ENCODE assay signal across 28 cellular contexts in genomic region chr2:25387479-25388449, GRCh38. TPM values are rescaled to one million over a fixed set of nuclear protein-coding genes. Genes with fewer than 3 reads are reported as not detected.
DNase-seq lines count a peak whose midpoint lies in the region; ATAC-seq, FAIRE-seq and TF ChIP-seq lines count a peak whose summit lies in the region.
"Had no signal": no experiment of that assay in that cellular context is flagged by ENCODE, and none has a peak within 500 bp of the region (broad histone marks: within the 10 kb centered on the region; RNA-seq: fewer than 3 reads in every experiment).

No MANE protein-coding gene starts in this region.

- H3K4me3 ChIP-seq in OCI-LY7 (ENCODE audit: low read depth, low read length, poor library complexity, severe bottlenecking): peak overlapping the region; percentile 6
- H3K4me3 ChIP-seq in kidney (ENCODE audit: low read length in 2 of 2): no peak overlapping the region
- H3K4me3 ChIP-seq: heart right ventricle, K562, ovary, right atrium auricular region, testis had no signal

- no peaks in the 10 kb centered on the region for H3K9me3 Mint-ChIP-seq in activated CD8-positive, alpha-beta memory T cell treated with anti-CD3 and anti-CD28 coated beads, Interleukin-2, amount 10 ng/mL, durations not matched to agents 7 days and 5 days (ENCODE audit: low read depth)
- peaks cover 0 to 4% of the 10 kb centered on the region in 2 donors for H3K9me3 Mint-ChIP-seq in stimulated activated naive B cell treated with anti-CD40 and anti-IgM and Interleukin-4, amounts not matched to agents 10 μg/mL and 1 μg/mL and 100 μg/mL, for 72 hours
- H3K9me3 Mint-ChIP-seq: naive thymus-derived CD8-positive, alpha-beta T cell; T-cell had no signal

- DNase-seq in activated CD8-positive, alpha-beta memory T cell treated with anti-CD3 and anti-CD28 coated beads, Interleukin-2, amount 10 ng/mL, durations not matched to agents 7 days and 5 days: peak; percentile 35
- DNase-seq in activated CD8-positive, alpha-beta memory T cell treated with anti-CD3 and anti-CD28 coated beads, Interleukin-2, amount 50 U/mL, for 4 hours: no peak
- DNase-seq in OCI-LY7 (ENCODE audit: low spot score) (no peak), kidney (peak; percentile 53), SKM-1 treated with dmso at 0.1 percent for 144 hours (lab: John Stamatoyannopoulos, UW; ENCODE audit: unreplicated experiment) (no peak), H4 (ENCODE audit: low spot score) (no peak), DMS53 treated with DMSO at 0.1 percent for 48 hours (lab: John Stamatoyannopoulos, UW; ENCODE audit: unreplicated experiment) (no peak)
- no peak for DNase-seq in stimulated activated naive B cell treated with anti-CD40 and anti-IgM and Interleukin-4, amounts not matched to agents 10 μg/mL and 1 μg/mL and 100 μg/mL, for 72 hours
- DNase-seq: activated CD4-positive, alpha-beta T cell treated with anti-CD3 and anti-CD28 coated beads, Interleukin-2, amount 50 U/mL, for 48 hours; activated T-cell treated with anti-CD3 and anti-CD28 coated beads, Interleukin-2, amount 50 U/mL, for 1 hour; amniotic stem cell; effector CD4-positive, alpha-beta T cell; erythroblast; foreskin fibroblast; heart right ventricle; left cardiac atrium; MM.1S; NCI-H1417 treated with DMSO at 0.1 percent for 48 hours; NCI-H2081 treated with DMSO at 0.1 percent for 48 hours; NCI-H774; SIG-M5; T-cell; testis had no signal

- H3K4me1 Mint-ChIP-seq in activated CD8-positive, alpha-beta memory T cell treated with anti-CD3 and anti-CD28 coated beads, Interleukin-2, amount 10 ng/mL, durations not matched to agents 7 days and 5 days: peaks cover 17% of the 10 kb centered on the region
- H3K4me1 Mint-ChIP-seq in stimulated activated naive B cell treated with anti-CD40 and anti-IgM and Interleukin-4, amounts not matched to agents 10 μg/mL and 1 μg/mL and 100 μg/mL, for 72 hours: peaks cover 11 to 17% of the 10 kb centered on the region in 2 donors

- H3K9me3 ChIP-seq in OCI-LY7 (ENCODE audit: low read length) (no peaks in the 10 kb centered on the region; the same call in 1 of the 2 replicates), kidney (ENCODE audit: control insufficient read depth in 1 of 2, low read length in 2 of 2) (no peaks in the 10 kb centered on the region)
- H3K9me3 ChIP-seq: heart right ventricle, ovary, right atrium auricular region, testis had no signal

- CTCF ChIA-PET in activated CD8-positive, alpha-beta memory T cell treated with anti-CD3 and anti-CD28 coated beads, Interleukin-2, amount 10 ng/mL, durations not matched to agents 7 days and 5 days (lab: Charles Lee): interaction anchor here (0.9 to 1.3 kb wide), 2 partner anchors 11 to 26 kb away, joined by 3 to 8 read pairs; no protein-coding TSS in a partner anchor
- CTCF ChIA-PET in OCI-LY7 (lab: Charles Lee; ENCODE audit: unreplicated experiment): no interaction called here

- no peak for FAIRE-seq in kidney (lab: Jason Lieb, UNC)
- FAIRE-seq: D721Med, K562 had no signal

- intact Hi-C loops in OCI-LY7 (cut with micrococcal nuclease; ENCODE audit: unreplicated experiment) (no loop called here), kidney (cut with DNase I) (no loop called here)

- H4K20me1 ChIP-seq in OCI-LY7 (ENCODE audit: insufficient read depth, low read length): no peaks in the 10 kb centered on the region

- POLR2A ChIA-PET in OCI-LY7 (lab: Charles Lee): interaction anchor here (0.6 to 1.5 kb wide), 2 partner anchors 10 to 21 kb away, joined by 5 to 6 read pairs; no protein-coding TSS in a partner anchor

- H3K27me3 Mint-ChIP-seq in activated CD8-positive, alpha-beta memory T cell treated with anti-CD3 and anti-CD28 coated beads, Interleukin-2, amount 10 ng/mL, durations not matched to agents 7 days and 5 days: no peaks in the 10 kb centered on the region
- no peaks in the 10 kb centered on the region for H3K27me3 Mint-ChIP-seq in stimulated activated naive B cell treated with anti-CD40 and anti-IgM and Interleukin-4, amounts not matched to agents 10 μg/mL and 1 μg/mL and 100 μg/mL, for 72 hours
- H3K27me3 Mint-ChIP-seq: naive thymus-derived CD8-positive, alpha-beta T cell; T-cell had no signal

- H3K9me2 ChIP-seq in OCI-LY7 (ENCODE audit: insufficient read depth, low read length): no peaks in the 10 kb centered on the region

- H3K27ac ChIP-seq in OCI-LY7 (ENCODE audit: low read depth, low read length, poor library complexity, severe bottlenecking) (peak overlapping the region; percentile 28), kidney (ENCODE audit: low read depth in 2 of 2, low read length in 2 of 2) (no peak overlapping the region)
- H3K27ac ChIP-seq: heart right ventricle, ovary, right atrium auricular region, testis had no signal

- H3K9ac ChIP-seq in kidney (ENCODE audit: low read length in 2 of 2): no peak overlapping the region

- H3K4me2 ChIP-seq in OCI-LY7 (ENCODE audit: low read length): peak overlapping the region; percentile 46

- TF ChIP-seq CTCF in OCI-LY7 (conservative IDR thresholded peaks at IDR 0.05; ENCODE audit: low read length): no peak
- no peak for TF ChIP-seq CTCF in kidney (IDR thresholded peaks at IDR 0.05; ENCODE audit: borderline replicate concordance, extremely low read depth, insufficient read depth)

- no peak for ATAC-seq in activated CD8-positive, alpha-beta memory T cell treated with anti-CD3 and anti-CD28 coated beads, Interleukin-2, amount 10 ng/mL, durations not matched to agents 7 days and 5 days
- ATAC-seq in stimulated activated naive B cell treated with anti-CD40 and anti-IgM and Interleukin-4, amounts not matched to agents 10 μg/mL and 1 μg/mL and 100 μg/mL, for 72 hours (replicated peaks): no peak
- ATAC-seq: heart right ventricle; K562; left cardiac atrium; naive thymus-derived CD8-positive, alpha-beta T cell had no signal

- no peak overlapping the region for H3K4me3 Mint-ChIP-seq in activated CD8-positive, alpha-beta memory T cell treated with anti-CD3 and anti-CD28 coated beads, Interleukin-2, amount 10 ng/mL, durations not matched to agents 7 days and 5 days
- peak overlapping the region in 1 of 2 donors; percentile 6 for H3K4me3 Mint-ChIP-seq in stimulated activated naive B cell treated with anti-CD40 and anti-IgM and Interleukin-4, amounts not matched to agents 10 μg/mL and 1 μg/mL and 100 μg/mL, for 72 hours
- H3K4me3 Mint-ChIP-seq: naive thymus-derived CD8-positive, alpha-beta T cell had no signal

- H3K36me3 ChIP-seq in OCI-LY7 (ENCODE audit: insufficient read depth, low read length): no peaks in the 10 kb centered on the region
- peaks cover 0 to 5% of the 10 kb centered on the region in 2 donors for H3K36me3 ChIP-seq in kidney (ENCODE audit: control insufficient read depth in 1 of 2, insufficient read depth in 2 of 2, low read length in 2 of 2)
- H3K36me3 ChIP-seq: ovary, right atrium auricular region had no signal

- peak overlapping the region; percentile 23 for H3K27ac Mint-ChIP-seq in activated CD8-positive, alpha-beta memory T cell treated with anti-CD3 and anti-CD28 coated beads, Interleukin-2, amount 10 ng/mL, durations not matched to agents 7 days and 5 days
- H3K27ac Mint-ChIP-seq in stimulated activated naive B cell treated with anti-CD40 and anti-IgM and Interleukin-4, amounts not matched to agents 10 μg/mL and 1 μg/mL and 100 μg/mL, for 72 hours: peak overlapping the region; percentile 63

- H3K79me2 ChIP-seq in OCI-LY7 (ENCODE audit: insufficient read depth, low read depth, low read length): no peaks in the 10 kb centered on the region

- no TSS peak for BruUV-seq in OCI-LY7 (replicated peaks; lab: Mats Ljungman, UMichigan)

- peak overlapping the region; percentile 23; the same call in 1 of the 2 replicates for H2AFZ ChIP-seq in OCI-LY7 (ENCODE audit: low read length)

- H3K4me1 ChIP-seq in OCI-LY7 (ENCODE audit: insufficient read depth, low read length, poor library complexity, severe bottlenecking) (peaks cover 15% of the 10 kb centered on the region), kidney (ENCODE audit: control insufficient read depth in 1 of 2, insufficient read depth in 1 of 2, low read depth in 1 of 2, low read length in 2 of 2) (no peaks in the 10 kb centered on the region)
- H3K4me1 ChIP-seq: heart right ventricle, right atrium auricular region, testis had no signal

- peaks cover 21% of the 10 kb centered on the region for H3K36me3 Mint-ChIP-seq in activated CD8-positive, alpha-beta memory T cell treated with anti-CD3 and anti-CD28 coated beads, Interleukin-2, amount 10 ng/mL, durations not matched to agents 7 days and 5 days
- H3K36me3 Mint-ChIP-seq in stimulated activated naive B cell treated with anti-CD40 and anti-IgM and Interleukin-4, amounts not matched to agents 10 μg/mL and 1 μg/mL and 100 μg/mL, for 72 hours: peaks cover 15 to 37% of the 10 kb centered on the region in 2 donors

RNA-seq across cellular contexts. Expression of gene DNMT3A, which starts 46.0 kb away (rescaled TPM):
- 10 to 100 TPM; 59.9 to 70.1 TPM for total RNA-seq in activated CD8-positive, alpha-beta memory T cell treated with anti-CD3 and anti-CD28 coated beads, Interleukin-2, amount 10 ng/mL, durations not matched to agents 7 days and 5 days
- 2.6 and 2.8 TPM in 2 replicates for total RNA-seq in OCI-LY7 (2014; rRNA removed; shearing (Covaris generic))
- total RNA-seq in OCI-LY7 (2022) (7.2 and 7.3 TPM in 2 replicates), kidney (31.4 TPM)
- polyA plus RNA-seq in kidney (ENCODE audit: insufficient read depth, low read depth, low replicate concordance): 6.5 TPM
- 1.5 and 2.4 TPM in 2 replicates for total RNA-seq in H4 (2014; rRNA removed; shearing (Covaris generic))

Comparison
In these comparisons a context has a peak if more than half of its experiments do, and no peak if none do; other contexts are left out.
1. DNase-seq: peak in activated CD8-positive, alpha-beta memory T cell treated with anti-CD3 and anti-CD28 coated beads, Interleukin-2, amount 10 ng/mL, durations not matched to agents 7 days and 5 days (single experiment) and kidney (single experiment); none in activated CD8-positive, alpha-beta memory T cell treated with anti-CD3 and anti-CD28 coated beads, Interleukin-2, amount 50 U/mL, for 4 hours (single experiment), OCI-LY7 (single experiment), stimulated activated naive B cell treated with anti-CD40 and anti-IgM and Interleukin-4, amounts not matched to agents 10 μg/mL and 1 μg/mL and 100 μg/mL, for 72 hours (single experiment), SKM-1 treated with dmso at 0.1 percent for 144 hours (single experiment), H4 (single experiment) and DMS53 treated with DMSO at 0.1 percent for 48 hours (single experiment).